ENCODE assay signal across 1 cellular context in the genomic region with DNA sequence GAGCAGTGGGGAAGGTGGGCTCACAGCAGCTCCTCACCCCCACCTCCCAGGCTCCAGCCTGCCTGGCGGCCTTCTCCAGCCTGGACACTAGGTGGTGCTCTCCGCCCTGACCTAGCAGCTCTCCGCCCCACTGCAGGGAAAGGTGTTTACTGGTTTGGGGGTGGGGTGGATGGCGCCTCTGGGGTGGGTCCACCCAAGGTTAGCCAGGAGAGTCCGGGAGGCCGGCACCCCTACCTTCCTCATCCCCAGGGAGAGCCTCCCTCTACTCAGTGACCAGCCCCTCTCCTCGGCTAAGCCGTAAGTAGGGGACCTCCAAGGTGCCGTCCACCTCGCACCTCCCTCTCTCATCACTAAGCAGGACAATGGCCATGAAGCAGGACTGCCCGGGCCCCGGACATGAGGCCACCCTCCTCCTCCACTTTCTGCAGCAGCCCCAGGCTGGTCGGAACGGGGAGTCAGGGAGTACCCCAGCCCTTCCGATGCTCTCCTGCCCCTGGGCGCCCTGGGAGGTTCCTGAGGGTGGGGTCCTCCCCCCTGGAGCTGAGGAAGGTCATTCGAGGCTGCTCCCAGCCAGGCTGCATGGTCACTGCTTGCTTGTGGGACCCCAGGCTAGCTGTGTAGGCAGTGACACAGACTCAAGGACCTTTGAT.
TF ChIP-seq lines count a peak whose summit lies in the region.

No MANE protein-coding gene starts in this region.

TF ChIP-seq in K562, 482 proteins besides CTCF, POLR2A, EP300 and RAD21 (continued from another document and continues in another):
- TF ChIP-seq, protein P1, sequence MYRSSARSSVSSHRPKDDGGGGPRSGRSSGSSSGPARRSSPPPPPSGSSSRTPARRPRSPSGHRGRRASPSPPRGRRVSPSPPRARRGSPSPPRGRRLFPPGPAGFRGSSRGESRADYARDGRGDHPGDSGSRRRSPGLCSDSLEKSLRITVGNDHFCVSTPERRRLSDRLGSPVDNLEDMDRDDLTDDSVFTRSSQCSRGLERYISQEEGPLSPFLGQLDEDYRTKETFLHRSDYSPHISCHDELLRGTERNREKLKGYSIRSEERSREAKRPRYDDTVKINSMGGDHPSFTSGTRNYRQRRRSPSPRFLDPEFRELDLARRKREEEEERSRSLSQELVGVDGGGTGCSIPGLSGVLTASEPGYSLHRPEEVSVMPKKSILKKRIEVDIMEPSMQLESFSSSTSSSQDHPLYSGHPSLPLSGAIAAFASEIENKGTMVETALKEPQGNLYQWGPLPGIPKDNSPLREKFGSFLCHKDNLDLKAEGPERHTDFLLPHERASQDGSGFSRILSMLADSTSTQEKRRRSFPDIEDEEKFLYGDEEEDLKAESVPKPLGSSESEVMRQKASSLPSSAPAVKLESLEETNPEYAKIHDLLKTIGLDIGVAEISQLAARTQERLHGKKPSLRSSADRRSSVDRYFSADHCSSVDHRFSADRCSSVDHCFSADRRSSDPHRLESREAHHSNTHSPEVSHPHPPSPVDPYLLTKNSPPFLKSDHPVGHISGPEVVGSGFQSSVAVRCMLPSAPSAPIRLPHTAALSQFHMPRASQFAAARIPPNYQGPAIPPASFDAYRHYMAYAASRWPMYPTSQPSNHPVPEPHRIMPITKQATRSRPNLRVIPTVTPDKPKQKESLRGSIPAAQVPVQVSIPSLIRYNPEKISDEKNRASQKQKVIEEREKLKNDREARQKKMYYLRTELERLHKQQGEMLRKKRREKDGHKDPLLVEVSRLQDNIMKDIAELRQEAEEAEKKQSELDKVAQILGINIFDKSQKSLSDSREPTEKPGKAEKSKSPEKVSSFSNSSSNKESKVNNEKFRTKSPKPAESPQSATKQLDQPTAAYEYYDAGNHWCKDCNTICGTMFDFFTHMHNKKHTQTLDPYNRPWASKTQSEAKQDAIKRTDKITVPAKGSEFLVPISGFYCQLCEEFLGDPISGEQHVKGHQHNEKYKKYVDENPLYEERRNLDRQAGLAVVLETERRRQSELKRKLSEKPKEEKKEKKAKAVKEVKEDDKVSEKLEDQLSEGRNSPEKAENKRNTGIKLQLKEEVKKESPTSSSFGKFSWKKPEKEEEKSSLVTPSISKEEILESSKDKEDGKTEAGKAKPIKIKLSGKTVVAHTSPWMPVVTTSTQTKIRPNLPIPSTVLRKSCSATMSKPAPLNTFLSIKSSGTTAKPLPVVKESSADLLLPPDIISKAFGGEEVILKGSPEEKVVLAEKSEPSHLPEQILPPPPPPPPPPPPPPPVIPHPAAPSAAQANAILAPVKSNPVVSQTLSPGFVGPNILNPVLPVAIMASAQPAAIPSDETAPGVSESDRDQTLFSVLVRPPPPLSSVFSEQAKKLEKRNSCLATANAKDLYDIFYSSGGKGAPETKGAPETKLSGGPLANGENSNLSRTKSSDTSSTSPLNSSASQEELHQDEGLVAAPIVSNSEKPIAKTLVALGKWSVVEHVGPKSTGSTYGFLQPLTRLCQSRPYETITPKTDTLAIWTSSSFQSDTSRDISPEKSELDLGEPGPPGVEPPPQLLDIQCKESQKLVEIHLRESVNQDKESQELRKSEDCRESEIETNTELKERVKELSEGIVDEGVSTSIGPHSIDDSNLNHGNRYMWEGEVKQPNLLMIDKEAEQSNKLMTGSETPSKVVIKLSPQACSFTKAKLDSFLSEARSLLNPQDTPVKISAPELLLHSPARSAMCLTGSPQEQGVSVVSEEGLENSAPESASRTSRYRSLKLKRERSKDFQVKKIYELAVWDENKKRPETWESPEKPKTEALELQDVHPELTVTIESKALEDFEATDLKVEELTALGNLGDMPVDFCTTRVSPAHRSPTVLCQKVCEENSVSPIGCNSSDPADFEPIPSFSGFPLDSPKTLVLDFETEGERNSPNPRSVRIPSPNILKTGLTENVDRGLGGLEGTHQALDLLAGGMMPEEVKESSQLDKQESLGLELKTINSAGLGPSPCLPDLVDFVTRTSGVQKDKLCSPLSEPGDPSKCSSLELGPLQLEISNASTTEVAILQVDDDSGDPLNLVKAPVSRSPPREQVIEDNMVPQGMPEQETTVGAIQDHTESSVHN (IDR thresholded peaks at IDR 0.05; ENCODE audit: borderline replicate concordance in 1 of 2, low read depth in 1 of 2): no peak
- no peak for TF ChIP-seq CBFA2T3 (IDR thresholded peaks at IDR 0.05)
- TF ChIP-seq JUND (IDR thresholded peaks at IDR 0.05; ENCODE audit: borderline replicate concordance, low read depth, low read length): 0 out of 2 replicates have a peak, but pooled peaks have one; percentile 12
- no peak for TF ChIP-seq JUND (tag; IDR thresholded peaks at IDR 0.05; ENCODE audit: borderline replicate concordance, low read depth, low read length)
- no peak for TF ChIP-seq ZNF76 (CRISPR knock-in tag; IDR thresholded peaks at IDR 0.05; ENCODE audit: borderline replicate concordance)
- TF ChIP-seq CREM (IDR thresholded peaks at IDR 0.05; ENCODE audit: low read depth): 0 out of 2 replicates have a peak, but pooled peaks have one; percentile 23
- no peak for TF ChIP-seq ZNF707 (CRISPR knock-in tag; conservative IDR thresholded peaks at IDR 0.05)
- TF ChIP-seq NBN (IDR thresholded peaks at IDR 0.05; ENCODE audit: low read depth): no peak
- peak; percentile 55 for TF ChIP-seq EGR1 (conservative IDR thresholded peaks at IDR 0.05)
- peak; percentile 31 to 46; a peak in 1 of 4 replicates for TF ChIP-seq MAZ (CRISPR knock-in tag; conservative IDR thresholded peaks at IDR 0.05 in 1 of 2, IDR thresholded peaks at IDR 0.05 in 1 of 2)
- TF ChIP-seq PYGO2 (tag; IDR thresholded peaks at IDR 0.05): no peak
- TF ChIP-seq GATAD2B (IDR thresholded peaks at IDR 0.05; ENCODE audit: borderline replicate concordance): no peak
- no peak for TF ChIP-seq SLC30A9 (CRISPR knock-in tag; IDR thresholded peaks at IDR 0.05)
- no peak for TF ChIP-seq NEUROD1 (IDR thresholded peaks at IDR 0.05; ENCODE audit: borderline replicate concordance, low read depth, low read length, partially characterized antibody)
- TF ChIP-seq ZBTB7A (IDR thresholded peaks at IDR 0.05; ENCODE audit: borderline replicate concordance, control insufficient read depth, low read depth, low read length): 0 out of 2 replicates have a peak, but pooled peaks have one; percentile 35
- TF ChIP-seq RUNX1 (IDR thresholded peaks at IDR 0.05; ENCODE audit: low read depth): no peak
- TF ChIP-seq EP400 (IDR thresholded peaks at IDR 0.05): no peak
- no peak for TF ChIP-seq PRPF4 (IDR thresholded peaks at IDR 0.05; ENCODE audit: insufficient read depth, low read depth, low read length, poor library complexity, severe bottlenecking)
- TF ChIP-seq CC2D1A (IDR thresholded peaks at IDR 0.05): peak; percentile 45; the same call in 1 of the 2 replicates
- TF ChIP-seq KHSRP (IDR thresholded peaks at IDR 0.05): no peak
- no peak for TF ChIP-seq DNMT1 (IDR thresholded peaks at IDR 0.05)
- no peak for TF ChIP-seq CBX5 (IDR thresholded peaks at IDR 0.05; ENCODE audit: borderline replicate concordance, low read depth)
- TF ChIP-seq, protein P2, sequence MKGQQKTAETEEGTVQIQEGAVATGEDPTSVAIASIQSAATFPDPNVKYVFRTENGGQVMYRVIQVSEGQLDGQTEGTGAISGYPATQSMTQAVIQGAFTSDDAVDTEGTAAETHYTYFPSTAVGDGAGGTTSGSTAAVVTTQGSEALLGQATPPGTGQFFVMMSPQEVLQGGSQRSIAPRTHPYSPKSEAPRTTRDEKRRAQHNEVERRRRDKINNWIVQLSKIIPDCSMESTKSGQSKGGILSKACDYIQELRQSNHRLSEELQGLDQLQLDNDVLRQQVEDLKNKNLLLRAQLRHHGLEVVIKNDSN (CRISPR knock-in tag; IDR thresholded peaks at IDR 0.05): no peak
- peak; percentile 56; the same call in 1 of the 2 replicates for TF ChIP-seq STAG1 (CRISPR knock-in tag; IDR thresholded peaks at IDR 0.05; ENCODE audit: borderline replicate concordance)
- TF ChIP-seq, protein P3, sequence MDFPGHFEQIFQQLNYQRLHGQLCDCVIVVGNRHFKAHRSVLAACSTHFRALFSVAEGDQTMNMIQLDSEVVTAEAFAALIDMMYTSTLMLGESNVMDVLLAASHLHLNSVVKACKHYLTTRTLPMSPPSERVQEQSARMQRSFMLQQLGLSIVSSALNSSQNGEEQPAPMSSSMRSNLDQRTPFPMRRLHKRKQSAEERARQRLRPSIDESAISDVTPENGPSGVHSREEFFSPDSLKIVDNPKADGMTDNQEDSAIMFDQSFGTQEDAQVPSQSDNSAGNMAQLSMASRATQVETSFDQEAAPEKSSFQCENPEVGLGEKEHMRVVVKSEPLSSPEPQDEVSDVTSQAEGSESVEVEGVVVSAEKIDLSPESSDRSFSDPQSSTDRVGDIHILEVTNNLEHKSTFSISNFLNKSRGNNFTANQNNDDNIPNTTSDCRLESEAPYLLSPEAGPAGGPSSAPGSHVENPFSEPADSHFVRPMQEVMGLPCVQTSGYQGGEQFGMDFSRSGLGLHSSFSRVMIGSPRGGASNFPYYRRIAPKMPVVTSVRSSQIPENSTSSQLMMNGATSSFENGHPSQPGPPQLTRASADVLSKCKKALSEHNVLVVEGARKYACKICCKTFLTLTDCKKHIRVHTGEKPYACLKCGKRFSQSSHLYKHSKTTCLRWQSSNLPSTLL (IDR thresholded peaks at IDR 0.05): no peak
- TF ChIP-seq NR2C1 (IDR thresholded peaks at IDR 0.05): no peak
- TF ChIP-seq NR2C1 (tag; IDR thresholded peaks at IDR 0.05): no peak
- no peak for TF ChIP-seq TFAP4 (CRISPR knock-in tag; IDR thresholded peaks at IDR 0.05; ENCODE audit: borderline replicate concordance)
- no peak for TF ChIP-seq HNRNPL (IDR thresholded peaks at IDR 0.05; ENCODE audit: low read depth, low read length)
- TF ChIP-seq ZNF699 (CRISPR knock-in tag; IDR thresholded peaks at IDR 0.05; ENCODE audit: insufficient replicate concordance): no peak
- TF ChIP-seq ZNF408 (CRISPR knock-in tag; IDR thresholded peaks at IDR 0.05; ENCODE audit: low read depth): no peak
- no peak for TF ChIP-seq RCOR1 (IDR thresholded peaks at IDR 0.05; ENCODE audit: borderline replicate concordance in 1 of 2, low read depth in 2 of 2, low read length in 2 of 2)
- TF ChIP-seq HMGN3 (IDR thresholded peaks at IDR 0.05; ENCODE audit: borderline replicate concordance, extremely low read depth, insufficient read length, low read depth, low read length): no peak
- TF ChIP-seq DPF2 (IDR thresholded peaks at IDR 0.05): no peak
- 0 out of 2 replicates have a peak, but pooled peaks have one; percentile 60 for TF ChIP-seq XRCC5 (IDR thresholded peaks at IDR 0.05; ENCODE audit: low read depth, low read length)
- TF ChIP-seq TGIF2 (CRISPR knock-in tag; IDR thresholded peaks at IDR 0.05): no peak
- no peak for TF ChIP-seq NFRKB (IDR thresholded peaks at IDR 0.05; ENCODE audit: low read depth)
- TF ChIP-seq AFF4 (CRISPR knock-in tag; IDR thresholded peaks at IDR 0.05): no peak
- no peak for TF ChIP-seq SNAPC5 (CRISPR knock-in tag; IDR thresholded peaks at IDR 0.05)
- TF ChIP-seq NFIC (IDR thresholded peaks at IDR 0.05): no peak
- TF ChIP-seq ZZZ3 (IDR thresholded peaks at IDR 0.05): no peak
- no peak for TF ChIP-seq ZNF41 (CRISPR knock-in tag; conservative IDR thresholded peaks at IDR 0.05)
- TF ChIP-seq, protein P4, sequence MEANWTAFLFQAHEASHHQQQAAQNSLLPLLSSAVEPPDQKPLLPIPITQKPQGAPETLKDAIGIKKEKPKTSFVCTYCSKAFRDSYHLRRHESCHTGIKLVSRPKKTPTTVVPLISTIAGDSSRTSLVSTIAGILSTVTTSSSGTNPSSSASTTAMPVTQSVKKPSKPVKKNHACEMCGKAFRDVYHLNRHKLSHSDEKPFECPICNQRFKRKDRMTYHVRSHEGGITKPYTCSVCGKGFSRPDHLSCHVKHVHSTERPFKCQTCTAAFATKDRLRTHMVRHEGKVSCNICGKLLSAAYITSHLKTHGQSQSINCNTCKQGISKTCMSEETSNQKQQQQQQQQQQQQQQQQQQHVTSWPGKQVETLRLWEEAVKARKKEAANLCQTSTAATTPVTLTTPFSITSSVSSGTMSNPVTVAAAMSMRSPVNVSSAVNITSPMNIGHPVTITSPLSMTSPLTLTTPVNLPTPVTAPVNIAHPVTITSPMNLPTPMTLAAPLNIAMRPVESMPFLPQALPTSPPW (CRISPR knock-in tag; IDR thresholded peaks at IDR 0.05): peak; percentile 71
- no peak for TF ChIP-seq MTA2 (IDR thresholded peaks at IDR 0.05; ENCODE audit: low read depth)
- no peak for TF ChIP-seq BRCA1 (IDR thresholded peaks at IDR 0.05)
- no peak for TF ChIP-seq BRCA1 (CRISPR knock-in tag; IDR thresholded peaks at IDR 0.05)
- TF ChIP-seq FIP1L1 (IDR thresholded peaks at IDR 0.05; ENCODE audit: low read depth, low read length, poor library complexity, severe bottlenecking): no peak
- TF ChIP-seq RBM17 (IDR thresholded peaks at IDR 0.05; ENCODE audit: borderline replicate concordance, low read depth, low read length): no peak
- TF ChIP-seq ZNF57 (CRISPR knock-in tag; IDR thresholded peaks at IDR 0.05): no peak
- peak; percentile 73 for TF ChIP-seq SMC3 (conservative IDR thresholded peaks at IDR 0.05; ENCODE audit: insufficient read depth, low read depth, low read length)
